Comparison of ENCODE assay signal across 1 cellular context in the genomic region with DNA sequence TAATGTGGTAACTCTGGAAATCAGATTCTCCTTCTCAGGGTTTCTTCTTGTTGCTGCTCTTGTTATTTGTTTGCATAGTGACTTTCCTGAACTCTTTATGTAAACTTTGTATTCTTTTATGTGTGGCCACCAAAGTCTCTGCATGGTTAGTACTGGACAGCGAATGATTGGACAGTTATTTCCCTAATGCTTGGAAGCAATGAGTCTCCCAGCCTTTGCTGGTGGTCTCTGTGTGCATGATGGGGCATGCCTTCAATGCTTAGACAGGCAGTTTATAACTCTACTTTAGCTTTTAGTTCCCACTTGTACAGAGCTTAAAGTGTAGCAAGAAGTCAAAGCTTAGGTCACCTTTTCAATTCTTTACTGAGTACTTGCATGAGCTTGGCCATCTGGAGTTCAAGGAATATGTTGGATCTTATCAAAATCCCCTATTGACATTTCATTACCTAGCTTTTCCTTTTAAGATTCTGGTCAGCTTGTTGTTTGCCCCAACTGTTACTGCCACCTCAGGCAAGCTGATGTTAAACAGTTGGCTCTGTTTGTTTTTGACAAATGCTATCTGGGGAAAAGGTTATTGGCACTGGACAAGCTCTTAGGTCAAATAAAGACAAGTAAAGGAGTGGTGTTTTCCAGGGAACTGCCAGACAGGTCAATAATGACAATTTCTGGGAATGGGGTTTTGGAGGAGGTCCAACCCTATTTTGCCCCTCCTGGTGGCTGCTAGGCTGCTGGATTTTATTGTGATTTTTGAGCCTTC.
TF ChIP-seq lines count a peak whose summit lies in the region.

No MANE protein-coding gene starts in this region.

TF ChIP-seq in HepG2, 621 proteins besides CTCF, POLR2A, EP300 and RAD21 (continued from another document and continues in another):
- TF ChIP-seq, protein P1, sequence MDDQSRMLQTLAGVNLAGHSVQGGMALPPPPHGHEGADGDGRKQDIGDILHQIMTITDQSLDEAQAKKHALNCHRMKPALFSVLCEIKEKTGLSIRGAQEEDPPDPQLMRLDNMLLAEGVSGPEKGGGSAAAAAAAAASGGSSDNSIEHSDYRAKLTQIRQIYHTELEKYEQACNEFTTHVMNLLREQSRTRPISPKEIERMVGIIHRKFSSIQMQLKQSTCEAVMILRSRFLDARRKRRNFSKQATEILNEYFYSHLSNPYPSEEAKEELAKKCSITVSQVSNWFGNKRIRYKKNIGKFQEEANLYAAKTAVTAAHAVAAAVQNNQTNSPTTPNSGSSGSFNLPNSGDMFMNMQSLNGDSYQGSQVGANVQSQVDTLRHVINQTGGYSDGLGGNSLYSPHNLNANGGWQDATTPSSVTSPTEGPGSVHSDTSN (CRISPR knock-in tag; IDR thresholded peaks at IDR 0.05; ENCODE audit: borderline replicate concordance) = no peak
- TF ChIP-seq, protein P2, sequence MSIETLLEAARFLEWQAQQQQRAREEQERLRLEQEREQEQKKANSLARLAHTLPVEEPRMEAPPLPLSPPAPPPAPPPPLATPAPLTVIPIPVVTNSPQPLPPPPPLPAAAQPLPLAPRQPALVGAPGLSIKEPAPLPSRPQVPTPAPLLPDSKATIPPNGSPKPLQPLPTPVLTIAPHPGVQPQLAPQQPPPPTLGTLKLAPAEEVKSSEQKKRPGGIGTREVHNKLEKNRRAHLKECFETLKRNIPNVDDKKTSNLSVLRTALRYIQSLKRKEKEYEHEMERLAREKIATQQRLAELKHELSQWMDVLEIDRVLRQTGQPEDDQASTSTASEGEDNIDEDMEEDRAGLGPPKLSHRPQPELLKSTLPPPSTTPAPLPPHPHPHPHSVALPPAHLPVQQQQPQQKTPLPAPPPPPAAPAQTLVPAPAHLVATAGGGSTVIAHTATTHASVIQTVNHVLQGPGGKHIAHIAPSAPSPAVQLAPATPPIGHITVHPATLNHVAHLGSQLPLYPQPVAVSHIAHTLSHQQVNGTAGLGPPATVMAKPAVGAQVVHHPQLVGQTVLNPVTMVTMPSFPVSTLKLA (IDR thresholded peaks at IDR 0.05) = no peak
- TF ChIP-seq ZBTB42 (CRISPR knock-in tag; IDR thresholded peaks at IDR 0.05) = no peak
- no peak for TF ChIP-seq TP53 (CRISPR knock-in tag; conservative IDR thresholded peaks at IDR 0.05)
- no peak for TF ChIP-seq CEBPG (CRISPR knock-in tag; IDR thresholded peaks at IDR 0.05)
- TF ChIP-seq, protein P3, sequence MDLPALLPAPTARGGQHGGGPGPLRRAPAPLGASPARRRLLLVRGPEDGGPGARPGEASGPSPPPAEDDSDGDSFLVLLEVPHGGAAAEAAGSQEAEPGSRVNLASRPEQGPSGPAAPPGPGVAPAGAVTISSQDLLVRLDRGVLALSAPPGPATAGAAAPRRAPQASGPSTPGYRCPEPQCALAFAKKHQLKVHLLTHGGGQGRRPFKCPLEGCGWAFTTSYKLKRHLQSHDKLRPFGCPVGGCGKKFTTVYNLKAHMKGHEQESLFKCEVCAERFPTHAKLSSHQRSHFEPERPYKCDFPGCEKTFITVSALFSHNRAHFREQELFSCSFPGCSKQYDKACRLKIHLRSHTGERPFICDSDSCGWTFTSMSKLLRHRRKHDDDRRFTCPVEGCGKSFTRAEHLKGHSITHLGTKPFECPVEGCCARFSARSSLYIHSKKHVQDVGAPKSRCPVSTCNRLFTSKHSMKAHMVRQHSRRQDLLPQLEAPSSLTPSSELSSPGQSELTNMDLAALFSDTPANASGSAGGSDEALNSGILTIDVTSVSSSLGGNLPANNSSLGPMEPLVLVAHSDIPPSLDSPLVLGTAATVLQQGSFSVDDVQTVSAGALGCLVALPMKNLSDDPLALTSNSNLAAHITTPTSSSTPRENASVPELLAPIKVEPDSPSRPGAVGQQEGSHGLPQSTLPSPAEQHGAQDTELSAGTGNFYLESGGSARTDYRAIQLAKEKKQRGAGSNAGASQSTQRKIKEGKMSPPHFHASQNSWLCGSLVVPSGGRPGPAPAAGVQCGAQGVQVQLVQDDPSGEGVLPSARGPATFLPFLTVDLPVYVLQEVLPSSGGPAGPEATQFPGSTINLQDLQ (CRISPR knock-in tag; IDR thresholded peaks at IDR 0.05) = no peak
- TF ChIP-seq, protein P4, sequence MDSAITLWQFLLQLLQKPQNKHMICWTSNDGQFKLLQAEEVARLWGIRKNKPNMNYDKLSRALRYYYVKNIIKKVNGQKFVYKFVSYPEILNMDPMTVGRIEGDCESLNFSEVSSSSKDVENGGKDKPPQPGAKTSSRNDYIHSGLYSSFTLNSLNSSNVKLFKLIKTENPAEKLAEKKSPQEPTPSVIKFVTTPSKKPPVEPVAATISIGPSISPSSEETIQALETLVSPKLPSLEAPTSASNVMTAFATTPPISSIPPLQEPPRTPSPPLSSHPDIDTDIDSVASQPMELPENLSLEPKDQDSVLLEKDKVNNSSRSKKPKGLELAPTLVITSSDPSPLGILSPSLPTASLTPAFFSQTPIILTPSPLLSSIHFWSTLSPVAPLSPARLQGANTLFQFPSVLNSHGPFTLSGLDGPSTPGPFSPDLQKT (CRISPR knock-in tag; IDR thresholded peaks at IDR 0.05; ENCODE audit: borderline replicate concordance) = no peak
- no peak for TF ChIP-seq ZNF446 (CRISPR knock-in tag; IDR thresholded peaks at IDR 0.05)
- no peak for TF ChIP-seq ZNF343 (CRISPR knock-in tag; IDR thresholded peaks at IDR 0.05)
- TF ChIP-seq ZNF451 (CRISPR knock-in tag; IDR thresholded peaks at IDR 0.05) = no peak
- TF ChIP-seq ZNF484 (CRISPR knock-in tag; IDR thresholded peaks at IDR 0.05; ENCODE audit: borderline replicate concordance, low read depth) = no peak
- TF ChIP-seq HOXD1 (CRISPR knock-in tag; IDR thresholded peaks at IDR 0.05) = no peak
- TF ChIP-seq ZNF841 (CRISPR knock-in tag; IDR thresholded peaks at IDR 0.05; ENCODE audit: borderline replicate concordance) = no peak
- TF ChIP-seq ATF7-NPFF (CRISPR knock-in tag; IDR thresholded peaks at IDR 0.05; ENCODE audit: low read depth) = no peak
- TF ChIP-seq ZNF749 (CRISPR knock-in tag; IDR thresholded peaks at IDR 0.05; ENCODE audit: borderline replicate concordance) = no peak
- 0 out of 2 replicates have a peak, but pooled peaks have one; percentile 24 for TF ChIP-seq TARDBP (CRISPR knock-in tag; IDR thresholded peaks at IDR 0.05)
- no peak for TF ChIP-seq ZNF234 (CRISPR knock-in tag; conservative IDR thresholded peaks at IDR 0.05)
- no peak for TF ChIP-seq CCDC6 (CRISPR knock-in tag; IDR thresholded peaks at IDR 0.05)
- TF ChIP-seq, protein P5, sequence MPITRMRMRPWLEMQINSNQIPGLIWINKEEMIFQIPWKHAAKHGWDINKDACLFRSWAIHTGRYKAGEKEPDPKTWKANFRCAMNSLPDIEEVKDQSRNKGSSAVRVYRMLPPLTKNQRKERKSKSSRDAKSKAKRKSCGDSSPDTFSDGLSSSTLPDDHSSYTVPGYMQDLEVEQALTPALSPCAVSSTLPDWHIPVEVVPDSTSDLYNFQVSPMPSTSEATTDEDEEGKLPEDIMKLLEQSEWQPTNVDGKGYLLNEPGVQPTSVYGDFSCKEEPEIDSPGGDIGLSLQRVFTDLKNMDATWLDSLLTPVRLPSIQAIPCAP (CRISPR knock-in tag; IDR thresholded peaks at IDR 0.05; ENCODE audit: low read depth) = no peak
- TF ChIP-seq TBP (CRISPR knock-in tag; IDR thresholded peaks at IDR 0.05) = no peak
- TF ChIP-seq POLR2AphosphoS2 (IDR thresholded peaks at IDR 0.05; ENCODE audit: low read depth, low read length) = no peak
- 0 out of 2 replicates have a peak, but pooled peaks have one; percentile 14 for TF ChIP-seq SAP130 (CRISPR knock-in tag; IDR thresholded peaks at IDR 0.05; ENCODE audit: low read depth)
- TF ChIP-seq, protein P6, sequence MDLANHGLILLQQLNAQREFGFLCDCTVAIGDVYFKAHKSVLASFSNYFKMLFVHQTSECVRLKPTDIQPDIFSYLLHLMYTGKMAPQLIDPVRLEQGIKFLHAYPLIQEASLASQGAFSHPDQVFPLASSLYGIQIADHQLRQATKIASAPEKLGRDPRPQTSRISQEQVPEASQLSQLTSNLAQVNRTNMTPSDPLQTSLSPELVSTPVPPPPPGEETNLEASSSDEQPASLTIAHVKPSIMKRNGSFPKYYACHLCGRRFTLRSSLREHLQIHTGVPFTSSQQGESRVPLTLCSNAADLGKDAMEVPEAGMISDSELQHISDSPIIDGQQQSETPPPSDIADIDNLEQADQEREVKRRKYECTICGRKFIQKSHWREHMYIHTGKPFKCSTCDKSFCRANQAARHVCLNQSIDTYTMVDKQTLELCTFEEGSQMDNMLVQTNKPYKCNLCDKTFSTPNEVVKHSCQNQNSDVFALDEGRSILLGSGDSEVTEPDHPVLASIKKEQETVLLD (CRISPR knock-in tag; IDR thresholded peaks at IDR 0.05; ENCODE audit: low read depth) = no peak
- TF ChIP-seq MATR3 (CRISPR knock-in tag; IDR thresholded peaks at IDR 0.05) = no peak
- peak; percentile 18; the same call in 1 of the 2 replicates for TF ChIP-seq HNF4A (CRISPR knock-in tag; IDR thresholded peaks at IDR 0.05)
- peak; percentile 42; the same call in 1 of the 2 replicates for TF ChIP-seq HMG20A (CRISPR knock-in tag; IDR thresholded peaks at IDR 0.05; ENCODE audit: borderline replicate concordance)
- TF ChIP-seq, protein P7, sequence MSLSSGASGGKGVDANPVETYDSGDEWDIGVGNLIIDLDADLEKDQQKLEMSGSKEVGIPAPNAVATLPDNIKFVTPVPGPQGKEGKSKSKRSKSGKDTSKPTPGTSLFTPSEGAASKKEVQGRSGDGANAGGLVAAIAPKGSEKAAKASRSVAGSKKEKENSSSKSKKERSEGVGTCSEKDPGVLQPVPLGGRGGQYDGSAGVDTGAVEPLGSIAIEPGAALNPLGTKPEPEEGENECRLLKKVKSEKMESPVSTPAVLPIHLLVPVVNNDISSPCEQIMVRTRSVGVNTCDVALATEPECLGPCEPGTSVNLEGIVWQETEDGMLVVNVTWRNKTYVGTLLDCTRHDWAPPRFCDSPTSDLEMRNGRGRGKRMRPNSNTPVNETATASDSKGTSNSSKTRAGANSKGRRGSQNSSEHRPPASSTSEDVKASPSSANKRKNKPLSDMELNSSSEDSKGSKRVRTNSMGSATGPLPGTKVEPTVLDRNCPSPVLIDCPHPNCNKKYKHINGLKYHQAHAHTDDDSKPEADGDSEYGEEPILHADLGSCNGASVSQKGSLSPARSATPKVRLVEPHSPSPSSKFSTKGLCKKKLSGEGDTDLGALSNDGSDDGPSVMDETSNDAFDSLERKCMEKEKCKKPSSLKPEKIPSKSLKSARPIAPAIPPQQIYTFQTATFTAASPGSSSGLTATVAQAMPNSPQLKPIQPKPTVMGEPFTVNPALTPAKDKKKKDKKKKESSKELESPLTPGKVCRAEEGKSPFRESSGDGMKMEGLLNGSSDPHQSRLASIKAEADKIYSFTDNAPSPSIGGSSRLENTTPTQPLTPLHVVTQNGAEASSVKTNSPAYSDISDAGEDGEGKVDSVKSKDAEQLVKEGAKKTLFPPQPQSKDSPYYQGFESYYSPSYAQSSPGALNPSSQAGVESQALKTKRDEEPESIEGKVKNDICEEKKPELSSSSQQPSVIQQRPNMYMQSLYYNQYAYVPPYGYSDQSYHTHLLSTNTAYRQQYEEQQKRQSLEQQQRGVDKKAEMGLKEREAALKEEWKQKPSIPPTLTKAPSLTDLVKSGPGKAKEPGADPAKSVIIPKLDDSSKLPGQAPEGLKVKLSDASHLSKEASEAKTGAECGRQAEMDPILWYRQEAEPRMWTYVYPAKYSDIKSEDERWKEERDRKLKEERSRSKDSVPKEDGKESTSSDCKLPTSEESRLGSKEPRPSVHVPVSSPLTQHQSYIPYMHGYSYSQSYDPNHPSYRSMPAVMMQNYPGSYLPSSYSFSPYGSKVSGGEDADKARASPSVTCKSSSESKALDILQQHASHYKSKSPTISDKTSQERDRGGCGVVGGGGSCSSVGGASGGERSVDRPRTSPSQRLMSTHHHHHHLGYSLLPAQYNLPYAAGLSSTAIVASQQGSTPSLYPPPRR (CRISPR knock-in tag; IDR thresholded peaks at IDR 0.05; ENCODE audit: borderline replicate concordance) = peak; percentile 62; the same call in 1 of the 2 replicates
- TF ChIP-seq ZNF569 (CRISPR knock-in tag; IDR thresholded peaks at IDR 0.05; ENCODE audit: borderline replicate concordance) = no peak
- no peak for TF ChIP-seq ZFP1 (CRISPR knock-in tag; IDR thresholded peaks at IDR 0.05)
- TF ChIP-seq, protein P8, sequence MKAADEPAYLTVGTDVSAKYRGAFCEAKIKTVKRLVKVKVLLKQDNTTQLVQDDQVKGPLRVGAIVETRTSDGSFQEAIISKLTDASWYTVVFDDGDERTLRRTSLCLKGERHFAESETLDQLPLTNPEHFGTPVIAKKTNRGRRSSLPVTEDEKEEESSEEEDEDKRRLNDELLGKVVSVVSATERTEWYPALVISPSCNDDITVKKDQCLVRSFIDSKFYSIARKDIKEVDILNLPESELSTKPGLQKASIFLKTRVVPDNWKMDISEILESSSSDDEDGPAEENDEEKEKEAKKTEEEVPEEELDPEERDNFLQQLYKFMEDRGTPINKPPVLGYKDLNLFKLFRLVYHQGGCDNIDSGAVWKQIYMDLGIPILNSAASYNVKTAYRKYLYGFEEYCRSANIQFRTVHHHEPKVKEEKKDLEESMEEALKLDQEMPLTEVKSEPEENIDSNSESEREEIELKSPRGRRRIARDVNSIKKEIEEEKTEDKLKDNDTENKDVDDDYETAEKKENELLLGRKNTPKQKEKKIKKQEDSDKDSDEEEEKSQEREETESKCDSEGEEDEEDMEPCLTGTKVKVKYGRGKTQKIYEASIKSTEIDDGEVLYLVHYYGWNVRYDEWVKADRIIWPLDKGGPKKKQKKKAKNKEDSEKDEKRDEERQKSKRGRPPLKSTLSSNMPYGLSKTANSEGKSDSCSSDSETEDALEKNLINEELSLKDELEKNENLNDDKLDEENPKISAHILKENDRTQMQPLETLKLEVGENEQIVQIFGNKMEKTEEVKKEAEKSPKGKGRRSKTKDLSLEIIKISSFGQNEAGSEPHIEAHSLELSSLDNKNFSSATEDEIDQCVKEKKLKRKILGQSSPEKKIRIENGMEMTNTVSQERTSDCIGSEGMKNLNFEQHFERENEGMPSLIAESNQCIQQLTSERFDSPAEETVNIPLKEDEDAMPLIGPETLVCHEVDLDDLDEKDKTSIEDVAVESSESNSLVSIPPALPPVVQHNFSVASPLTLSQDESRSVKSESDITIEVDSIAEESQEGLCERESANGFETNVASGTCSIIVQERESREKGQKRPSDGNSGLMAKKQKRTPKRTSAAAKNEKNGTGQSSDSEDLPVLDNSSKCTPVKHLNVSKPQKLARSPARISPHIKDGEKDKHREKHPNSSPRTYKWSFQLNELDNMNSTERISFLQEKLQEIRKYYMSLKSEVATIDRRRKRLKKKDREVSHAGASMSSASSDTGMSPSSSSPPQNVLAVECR (CRISPR knock-in tag; IDR thresholded peaks at IDR 0.05; ENCODE audit: borderline replicate concordance) = no peak
